In genomic region chr17:61522088-61522487, GRCh38 we compare ENCODE assay signal across 34 cellular contexts.
DNase-seq lines count a peak whose midpoint lies in the region; ATAC-seq, FAIRE-seq and TF ChIP-seq lines count a peak whose summit lies in the region.
"Had no signal": no experiment of that assay in that cellular context is flagged by ENCODE, and none has a peak within 500 bp of the region (broad histone marks: within the 10 kb centered on the region; RNA-seq: fewer than 3 reads in every experiment).

No MANE protein-coding gene starts in this region.

- H3K79me2 ChIP-seq in SK-N-SH (ENCODE audit: insufficient read depth) = no peaks in the 10 kb centered on the region
- H3K79me2 ChIP-seq in GM12878 (ENCODE audit: control insufficient read depth, insufficient read depth, low read length) = no peaks in the 10 kb centered on the region
- no peaks in the 10 kb centered on the region for H3K79me2 ChIP-seq in K562 (ENCODE audit: control insufficient read depth, insufficient read depth, low read length)

- no peak overlapping the region for H3K14ac ChIP-seq in mesenchymal stem cell (ENCODE audit: low read length in 2 of 2)

- H3K23ac ChIP-seq in mesenchymal stem cell (ENCODE audit: low read length in 2 of 2) = no peak overlapping the region

- no peak for ATAC-seq in SK-N-SH treated with all-trans-retinoic acid at 6 μM for 48 hours
- ATAC-seq in GM12878 = no peak
- ATAC-seq in K562 = no peak
- ATAC-seq in HG02763 (IDR thresholded peaks at IDR 0.05; ENCODE audit: unreplicated experiment) = no peak
- ATAC-seq: A549; CD8-positive, alpha-beta T cell had no signal

- H3K4me1 ChIP-seq in SK-N-SH (ENCODE audit: control insufficient read depth in 1 of 2, insufficient read depth in 2 of 2, low read depth in 1 of 2, low read length in 1 of 2) = peaks cover 0 to 2% of the 10 kb centered on the region in 2 experiments; a peak in 1 of 4 replicates
- H3K4me1 ChIP-seq in GM12878 (ENCODE audit: control insufficient read depth, insufficient read depth, low read length) = no peaks in the 10 kb centered on the region
- H3K4me1 ChIP-seq in K562 (replicated peaks in 1 of 2; ENCODE audit: control insufficient read depth in 2 of 2, insufficient read depth in 2 of 2, low read length in 2 of 2) = no peaks in the 10 kb centered on the region
- no peaks in the 10 kb centered on the region for H3K4me1 ChIP-seq in mesenchymal stem cell (ENCODE audit: control insufficient read depth, insufficient read depth, low read depth, low read length)
- no peaks in the 10 kb centered on the region for H3K4me1 ChIP-seq in stomach
- H3K4me1 ChIP-seq: A549; BE2C; BLaER1; BLaER1 treated with 17β-estradiol and CSF1 and Interleukin-3, amounts not matched to agents 10 nM and 100 nM had no signal

- no peaks in the 10 kb centered on the region for H3K79me1 ChIP-seq in mesenchymal stem cell (replicated peaks; ENCODE audit: low read length, poor library complexity, severe bottlenecking)

- intact Hi-C loops in GM12878 (cut with micrococcal nuclease; ENCODE audit: unreplicated experiment) (no loop called here), K562 (cut with micrococcal nuclease) (no loop called here), stomach (cut with DNase I; ENCODE audit: low total_unique reads) (no loop called here)

- H3K36me3 ChIP-seq in SK-N-SH (replicated peaks in 1 of 2; ENCODE audit: control insufficient read depth in 1 of 2, insufficient read depth in 2 of 2, low read length in 1 of 2) (no peaks in the 10 kb centered on the region), GM12878 (ENCODE audit: control insufficient read depth in 2 of 2, insufficient read depth in 2 of 2, low read length in 1 of 2) (no peaks in the 10 kb centered on the region), K562 (ENCODE audit: control insufficient read depth, insufficient read depth, low read length) (no peaks in the 10 kb centered on the region), mesenchymal stem cell (ENCODE audit: control insufficient read depth in 1 of 2, insufficient read depth in 2 of 2, low read depth in 1 of 2, low read length in 2 of 2) (no peaks in the 10 kb centered on the region), stomach (no peaks in the 10 kb centered on the region)
- H3K36me3 ChIP-seq: BE2C; BLaER1; BLaER1 treated with 17β-estradiol and CSF1 and Interleukin-3, amounts not matched to agents 10 nM and 100 nM had no signal

- H3K4ac ChIP-seq in mesenchymal stem cell (ENCODE audit: low read depth in 1 of 2, low read length in 2 of 2) = no peak overlapping the region

- RAD21 ChIA-PET in GM12878 (lab: Charles Lee; ENCODE audit: unreplicated experiment) = interaction anchor here (0.6 kb wide), 1 partner anchor 340 kb away, joined by 3 read pairs; no protein-coding TSS in a partner anchor

- H2AK5ac ChIP-seq in mesenchymal stem cell (ENCODE audit: low read length, severe bottlenecking) = no peak overlapping the region

- H4K20me1 ChIP-seq in SK-N-SH (ENCODE audit: insufficient read depth) (no peaks in the 10 kb centered on the region), GM12878 (ENCODE audit: control insufficient read depth, insufficient read depth) (no peaks in the 10 kb centered on the region), K562 (replicated peaks; ENCODE audit: control insufficient read depth, insufficient read depth, low read length) (no peaks in the 10 kb centered on the region)
- H4K20me1 ChIP-seq: BLaER1; BLaER1 treated with 17β-estradiol and CSF1 and Interleukin-3, amounts not matched to agents 10 nM and 100 nM had no signal

- H2BK5ac ChIP-seq in mesenchymal stem cell (ENCODE audit: low read depth, low read length, poor library complexity, severe bottlenecking) = peak overlapping the region; percentile 19

- H4K91ac ChIP-seq in mesenchymal stem cell (ENCODE audit: low read length) = no peak overlapping the region

- POLR2A ChIA-PET in SK-N-SH (lab: Yijun Ruan, JAX) = no interaction called here
- POLR2A ChIA-PET in GM12878 (lab: Charles Lee) = no interaction called here
- POLR2A ChIA-PET in K562 (lab: Yijun Ruan, JAX) = interaction anchor here (0.6 kb wide), 1 partner anchor 53 kb away, joined by 4 read pairs; no protein-coding TSS in a partner anchor

- in situ Hi-C loops in GM12878 (cut with MboI) (no loop called here), K562 (cut with MboI) (no loop called here)

- H4K8ac ChIP-seq in mesenchymal stem cell (ENCODE audit: low read length) = no peak overlapping the region

- TF ChIP-seq EP300 in SK-N-SH (IDR thresholded peaks at IDR 0.05; ENCODE audit: borderline replicate concordance in 1 of 2, low read depth in 1 of 2, low read length in 1 of 2) (no peak), GM12878 (IDR thresholded peaks at IDR 0.05; ENCODE audit: borderline replicate concordance in 1 of 2, control insufficient read depth in 1 of 2, low read depth in 2 of 2, low read length in 2 of 2) (no peak), K562 (IDR thresholded peaks at IDR 0.05; ENCODE audit: low read length) (no peak), stomach (IDR thresholded peaks at IDR 0.05) (no peak)

- CTCF ChIA-PET in SK-N-SH (lab: Yijun Ruan, JAX) (interaction anchor here (0.6 kb wide), 1 partner anchor 903 kb away, joined by 3 read pairs; no protein-coding TSS in a partner anchor), GM12878 (lab: Yijun Ruan, JAX) (no interaction called here), K562 (lab: Yijun Ruan, JAX; ENCODE audit: low intra/inter-chr PET ratio) (no interaction called here)

- H2AFZ ChIP-seq in SK-N-SH (ENCODE audit: low read depth) (0 out of 2 replicates have a peak overlapping the region, but pooled peaks have one; percentile 14), GM12878 (ENCODE audit: control insufficient read depth, low read depth, low read length) (no peak overlapping the region), K562 (ENCODE audit: low read depth, low read length) (no peak overlapping the region), mesenchymal stem cell (ENCODE audit: low read depth, low read length) (no peak overlapping the region)

- H2BK120ac ChIP-seq in mesenchymal stem cell (ENCODE audit: low read depth, low read length) = no peak overlapping the region

- SMC1A ChIA-PET in GM12878 (lab: Charles Lee; ENCODE audit: uncharacterized antibody, unreplicated experiment) = interaction anchor here (0.7 kb wide), 1 partner anchor 677 kb away, joined by 4 read pairs; no protein-coding TSS in a partner anchor

- no peak overlapping the region for H2BK15ac ChIP-seq in mesenchymal stem cell (ENCODE audit: low read depth, poor library complexity, severe bottlenecking)

- DNase-seq in SK-N-SH (no peak), GM12878 (ENCODE audit: low read depth, low spot score) (no peak), K562 (ENCODE audit: extremely low read depth in 1 of 4, low spot score in 3 of 4) (no peak), mesenchymal stem cell (no peak), stomach (no peak), NK-92 (lab: John Stamatoyannopoulos, UW; ENCODE audit: unreplicated experiment) (no peak)
- DNase-seq: 8988T; ACHN; AML-193; BE2C; C1 segment of cervical spinal cord; Caco-2; Calu3; CD4-positive, alpha-beta memory T cell; CD4-positive, alpha-beta T cell; CD4-positive, CD25-positive, alpha-beta regulatory T cell; CD8-positive, alpha-beta memory T cell; CD8-positive, alpha-beta T cell; COR-L47; DMS 273 treated with DMSO at 0.1 percent for 48 hours; DMS153; DMS53; DMS79; DMS79 treated with DMSO at 0.1 percent for 48 hours; DND-41; EL had no signal

- no peaks in the 10 kb centered on the region for H3K9me2 ChIP-seq in SK-N-SH

- no peak overlapping the region for H3K27ac ChIP-seq in SK-N-SH (ENCODE audit: low read depth in 2 of 2, low read length in 1 of 2)
- no peak overlapping the region for H3K27ac ChIP-seq in GM12878 (ENCODE audit: control insufficient read depth, insufficient read depth)
- H3K27ac ChIP-seq in K562 (ENCODE audit: extremely low read depth, low read depth, low read length) = no peak overlapping the region
- no peak overlapping the region for H3K27ac ChIP-seq in mesenchymal stem cell (ENCODE audit: low read length, poor library complexity, severe bottlenecking)
- no peak overlapping the region for H3K27ac ChIP-seq in stomach
- H3K27ac ChIP-seq: 22Rv1; A549; BLaER1; BLaER1 treated with 17β-estradiol and CSF1 and Interleukin-3, amounts not matched to agents 10 nM and 100 nM; C4-2B had no signal

- H3K18ac ChIP-seq in mesenchymal stem cell (ENCODE audit: low read depth in 1 of 2, low read length in 2 of 2) = no peak overlapping the region

- H3F3A ChIP-seq in SK-N-SH (replicated peaks; ENCODE audit: insufficient read depth) = no peaks in the 10 kb centered on the region

- TF ChIP-seq POLR2A in GM12878 (IDR thresholded peaks at IDR 0.05; ENCODE audit: low read depth, low read length) = no peak
- TF ChIP-seq POLR2A in K562 (conservative IDR thresholded peaks at IDR 0.05) = no peak
- no peak for TF ChIP-seq POLR2A in stomach (IDR thresholded peaks at IDR 0.05)

- no peaks in the 10 kb centered on the region for H3K9me1 ChIP-seq in K562 (ENCODE audit: control insufficient read depth, insufficient read depth, low read length)

- no peak overlapping the region for H2BK12ac ChIP-seq in mesenchymal stem cell (ENCODE audit: low read length in 2 of 2)

- WGBS in SK-N-SH (ENCODE audit: low lambda C conversion rate) = 55% methylated on average over 1 of the region's 1 CpG
- 6% methylated on average over 1 of the region's 1 CpG for WGBS in GM12878 (ENCODE audit: insufficient coverage, insufficient replicate concordance, low lambda C conversion rate, missing lambda C conversion rate)
- WGBS in K562 (ENCODE audit: insufficient coverage, low coverage, missing lambda C conversion rate) = 0% methylated on average over 1 of the region's 1 CpG
- no CpG with 5 or more reads among the region's 1 CpG for WGBS in mesenchymal stem cell
- WGBS in stomach, 5 donors = 53 to 73% (median 70%) methylated on average over 1 of the region's 1 CpG

- no peak overlapping the region for H3K4me2 ChIP-seq in SK-N-SH
- H3K4me2 ChIP-seq in GM12878 (ENCODE audit: control insufficient read depth, insufficient read depth) = no peak overlapping the region
- no peak overlapping the region for H3K4me2 ChIP-seq in K562 (ENCODE audit: insufficient read depth, low read length)
- H3K4me2 ChIP-seq in mesenchymal stem cell (ENCODE audit: low read length, poor library complexity, severe bottlenecking) = no peak overlapping the region
- H3K4me2 ChIP-seq: A549; BLaER1; BLaER1 treated with 17β-estradiol and CSF1 and Interleukin-3, amounts not matched to agents 10 nM and 100 nM had no signal

- H3K9ac ChIP-seq in SK-N-SH = no peak overlapping the region
- H3K9ac ChIP-seq in GM12878 (ENCODE audit: control insufficient read depth, insufficient read depth, low read length) = no peak overlapping the region
- no peak overlapping the region for H3K9ac ChIP-seq in K562 (ENCODE audit: insufficient read depth in 1 of 2, low read depth in 2 of 2, low read length in 2 of 2)
- no peak overlapping the region for H3K9ac ChIP-seq in mesenchymal stem cell (ENCODE audit: low read length)
- H3K9ac ChIP-seq: BLaER1; BLaER1 treated with 17β-estradiol and CSF1 and Interleukin-3, amounts not matched to agents 10 nM and 100 nM had no signal

- no peak for TF ChIP-seq CTCF in SK-N-SH (IDR thresholded peaks at IDR 0.05)
- no peak for TF ChIP-seq CTCF in GM12878 (IDR thresholded peaks at IDR 0.05 in 2 of 3, conservative IDR thresholded peaks at IDR 0.05 in 1 of 3; ENCODE audit: control insufficient read depth in 2 of 3, extremely low read depth in 1 of 3, insufficient read depth in 1 of 3, low read depth in 3 of 3, low read length in 3 of 3)
- TF ChIP-seq CTCF in K562 (IDR thresholded peaks at IDR 0.05 in 2 of 3, conservative IDR thresholded peaks at IDR 0.05 in 1 of 3; ENCODE audit: insufficient read depth in 2 of 3, low read depth in 1 of 3, low read length in 3 of 3) = no peak
- no peak for TF ChIP-seq CTCF in stomach (IDR thresholded peaks at IDR 0.05)

- BruUV-seq in GM12878 (replicated peaks; lab: Mats Ljungman, UMichigan) (no TSS peak), K562 (replicated peaks; lab: Mats Ljungman, UMichigan) (no TSS peak)

- FAIRE-seq in GM12878 (lab: Jason Lieb, UNC) = no peak
- no peak for FAIRE-seq in K562 (lab: Jason Lieb, UNC)
- FAIRE-seq: D721Med had no signal

- H3K9me3 ChIP-seq in SK-N-SH (no peaks in the 10 kb centered on the region), GM12878 (replicated peaks; ENCODE audit: control insufficient read depth, insufficient read depth, low read length) (no peaks in the 10 kb centered on the region), K562 (replicated peaks; ENCODE audit: control insufficient read depth, insufficient read depth, low read depth, low read length) (no peaks in the 10 kb centered on the region), mesenchymal stem cell (ENCODE audit: control insufficient read depth, low read length) (no peaks in the 10 kb centered on the region), stomach (no peaks in the 10 kb centered on the region)
- H3K9me3 ChIP-seq: A549; BE2C; BLaER1; BLaER1 treated with 17β-estradiol and CSF1 and Interleukin-3, amounts not matched to agents 10 nM and 100 nM; Caco-2 had no signal

- no peaks in the 10 kb centered on the region; the same call in 1 of the 2 replicates for H3K27me3 ChIP-seq in SK-N-SH (ENCODE audit: insufficient read depth)
- no peaks in the 10 kb centered on the region for H3K27me3 ChIP-seq in GM12878 (replicated peaks in 1 of 2; ENCODE audit: control insufficient read depth in 2 of 2, insufficient read depth in 2 of 2, low read length in 1 of 2)
- H3K27me3 ChIP-seq in K562 (ENCODE audit: control insufficient read depth in 2 of 2, insufficient read depth in 2 of 2, low read length in 2 of 2) = peaks cover 0 to 3% of the 10 kb centered on the region in 2 experiments; a peak in 3 of 5 replicates
- peaks cover 17 to 46% of the 10 kb centered on the region in 2 experiments for H3K27me3 ChIP-seq in mesenchymal stem cell (ENCODE audit: control insufficient read depth in 1 of 2, insufficient read depth in 1 of 2, low read length in 2 of 2)
- peaks cover 0 to 21% (median 0%) of the 10 kb centered on the region in 3 donors for H3K27me3 ChIP-seq in stomach
- H3K27me3 ChIP-seq: BE2C; BLaER1; BLaER1 treated with 17β-estradiol and CSF1 and Interleukin-3, amounts not matched to agents 10 nM and 100 nM had no signal

- no peak for TF ChIP-seq RAD21 in SK-N-SH (IDR thresholded peaks at IDR 0.05; ENCODE audit: low read length)
- TF ChIP-seq RAD21 in GM12878 (IDR thresholded peaks at IDR 0.05; ENCODE audit: insufficient read depth, low read depth, low read length) = no peak
- TF ChIP-seq RAD21 in K562 (CRISPR knock-in tag; conservative IDR thresholded peaks at IDR 0.05 in 1 of 2, IDR thresholded peaks at IDR 0.05 in 1 of 2) = no peak

- no peak overlapping the region for H3K4me3 ChIP-seq in SK-N-SH (ENCODE audit: low read depth in 2 of 2, low read length in 1 of 2)
- H3K4me3 ChIP-seq in GM12878 = no peak overlapping the region
- no peak overlapping the region for H3K4me3 ChIP-seq in K562
- no peak overlapping the region for H3K4me3 ChIP-seq in mesenchymal stem cell (ENCODE audit: insufficient read depth in 1 of 2, low read depth in 1 of 2, low read length in 2 of 2)
- no peak overlapping the region for H3K4me3 ChIP-seq in stomach
- H3K4me3 ChIP-seq: A549; BLaER1; BLaER1 treated with 17β-estradiol and CSF1 and Interleukin-3, amounts not matched to agents 10 nM and 100 nM had no signal
